In genomic region chr2:161208527-161209139, GRCh38 we compare ENCODE assay signal across 10 cellular contexts. TPM values are rescaled to one million over a fixed set of nuclear protein-coding genes. Genes with fewer than 3 reads are reported as not detected.
DNase-seq lines count a peak whose midpoint lies in the region; ATAC-seq, FAIRE-seq and TF ChIP-seq lines count a peak whose summit lies in the region.
"Had no signal": no experiment of that assay in that cellular context is flagged by ENCODE, and none has a peak within 500 bp of the region (broad histone marks: within the 10 kb centered on the region; RNA-seq: fewer than 3 reads in every experiment).

No MANE protein-coding gene starts in this region.

- TF ChIP-seq CTCF in A549 (IDR thresholded peaks at IDR 0.05) = no peak
- no peak for TF ChIP-seq CTCF in RWPE2 (IDR thresholded peaks at IDR 0.05; ENCODE audit: poor library complexity, severe bottlenecking)
- TF ChIP-seq CTCF in fibroblast of villous mesenchyme (IDR thresholded peaks at IDR 0.05; ENCODE audit: insufficient read depth, low read depth, low read length) = no peak

- FAIRE-seq in A549 (lab: Jason Lieb, UNC) = no peak

- no peaks in the 10 kb centered on the region for H3K27me3 ChIP-seq in RWPE2 (ENCODE audit: insufficient read depth, poor library complexity, severe bottlenecking)
- H3K27me3 ChIP-seq: Peyer's patch had no signal

- H3K9me3 ChIP-seq in A549 = no peaks in the 10 kb centered on the region
- H3K9me3 ChIP-seq in RWPE2 (ENCODE audit: severe bottlenecking) = no peaks in the 10 kb centered on the region
- H3K9me3 ChIP-seq: Peyer's patch had no signal

- peaks cover 66% of the 10 kb centered on the region for H3K36me3 ChIP-seq in RWPE2 (ENCODE audit: low read depth)

- TF ChIP-seq POLR2A in A549 (IDR thresholded peaks at IDR 0.05; ENCODE audit: low read length) = no peak

- 58% methylated on average over 4 of the region's 4 CpGs for WGBS in A549 (ENCODE audit: missing lambda C conversion rate)

- peaks cover 22% of the 10 kb centered on the region for H3K4me1 ChIP-seq in A549
- H3K4me1 ChIP-seq in RWPE2 (ENCODE audit: insufficient read depth, poor library complexity, severe bottlenecking) = peaks cover 14% of the 10 kb centered on the region
- H3K4me1 ChIP-seq: Peyer's patch had no signal

- H3K27ac ChIP-seq in A549 = no peak overlapping the region
- no peak overlapping the region for H3K27ac ChIP-seq in RWPE2 (ENCODE audit: poor library complexity, severe bottlenecking)
- no peak overlapping the region for H3K27ac ChIP-seq in caudate nucleus (ENCODE audit: low read depth, low read length)
- H3K27ac ChIP-seq: Peyer's patch had no signal

- POLR2A ChIA-PET in A549 (lab: Yijun Ruan, JAX) = no interaction called here

- H3K4me3 ChIP-seq in A549 (no peak overlapping the region), RWPE2 (ENCODE audit: severe bottlenecking) (no peak overlapping the region), fibroblast of villous mesenchyme (ENCODE audit: low read depth, low read length) (no peak overlapping the region)
- H3K4me3 ChIP-seq: Peyer's patch had no signal

- CTCF ChIA-PET in A549 (lab: Yijun Ruan, JAX) = no interaction called here

- TF ChIP-seq EP300 in A549 (IDR thresholded peaks at IDR 0.05) = no peak

- ATAC-seq in A549 = peak; percentile 89 to 90
- ATAC-seq in GM19043 (IDR thresholded peaks at IDR 0.05; ENCODE audit: low read depth, unreplicated experiment) = peak; percentile 64
- ATAC-seq in RWPE2 (ENCODE audit: low read depth) = peak; percentile 98

- peak overlapping the region; percentile 6; the same call in 1 of the 3 replicates for H3K4me2 ChIP-seq in A549

- DNase-seq in A549 (ENCODE audit: low read depth in 1 of 2, low spot score in 1 of 2) (peak; percentile 1 to 50), RWPE2 (ENCODE audit: low spot score) (no peak), fibroblast of villous mesenchyme (ENCODE audit: low read depth) (peak; percentile 55), OCI-M1 (lab: John Stamatoyannopoulos, UW) (no peak), AML-193 (lab: John Stamatoyannopoulos, UW) (no peak), caudate nucleus (lab: John Stamatoyannopoulos, UW) (no peak), Kasumi-1 (lab: John Stamatoyannopoulos, UW) (no peak)
- DNase-seq: C1 segment of cervical spinal cord, Peyer's patch had no signal

- TF ChIP-seq RAD21 in A549 (conservative IDR thresholded peaks at IDR 0.05 in 1 of 2, IDR thresholded peaks at IDR 0.05 in 1 of 2) = no peak

TF ChIP-seq in A549, 52 proteins besides CTCF, POLR2A, EP300 and RAD21:
- no peak for TF ChIP-seq KDM5A (IDR thresholded peaks at IDR 0.05)
- TF ChIP-seq FOSL2 (IDR thresholded peaks at IDR 0.05) = no peak; the same call in 1 of the 2 replicates
- TF ChIP-seq FOSL2 (CRISPR knock-in tag; IDR thresholded peaks at IDR 0.05) = peak; percentile 51
TF ChIP-seq in A549: peak in this region for 1.

RNA-seq across cellular contexts. Expression of gene TANK, which starts 48.4 kb away (rescaled TPM):
- polyA plus RNA-seq in A549 (2011; rRNA removed) (75.0 and 76.3 TPM in 2 replicates), A549 (2017; fragmentation: RNase III; extraction: RNeasy Plus Mini Kit Qiagen cat#74134 plus additional on column Dnase treatment) (53.9 to 69.8 TPM (median 59.6 TPM) in 3 replicates)
- polyA plus RNA-seq in A549 (2012; cell fraction: cytosol; rRNA removed) = 18.7 and 19.6 TPM in 2 replicates
- 8.1 and 15.3 TPM in 2 replicates for polyA plus RNA-seq in A549 (2012; cell fraction: nucleus; rRNA removed)
- polyA minus RNA-seq in A549 (2011; rRNA and poly(A)+ RNA removed) = 25.6 and 30.5 TPM in 2 replicates
- 87.3 and 100 TPM in 2 replicates for total RNA-seq in fibroblast of villous mesenchyme

Comparison
In these comparisons a context has a peak if more than half of its experiments do, and no peak if none do; other contexts are left out.
1. DNase-seq: peak in A549 (2 of 2) and fibroblast of villous mesenchyme (single experiment); none in RWPE2 (single experiment), OCI-M1 (single experiment), AML-193 (0 of 2), caudate nucleus (0 of 61) and Kasumi-1 (0 of 2).
2. Peak in every context shown above with its lines, with median percentiles within 50 percentile points of each other: ATAC-seq.